13 cellular contexts compared by ENCODE assay signal in genomic region chr19:51799998-51800848, GRCh38. TPM values are rescaled to one million over a fixed set of nuclear protein-coding genes. Genes with fewer than 3 reads are reported as not detected.
DNase-seq lines count a peak whose midpoint lies in the region; ATAC-seq and TF ChIP-seq lines count a peak whose summit lies in the region.
"Had no signal": no experiment of that assay in that cellular context is flagged by ENCODE, and none has a peak within 500 bp of the region (broad histone marks: within the 10 kb centered on the region; RNA-seq: fewer than 3 reads in every experiment).

No MANE protein-coding gene starts in this region.

- H3K36me3 ChIP-seq in brain microvascular endothelial cell (replicated peaks), result no peaks in the 10 kb centered on the region
- no peaks in the 10 kb centered on the region for H3K36me3 ChIP-seq in skeletal muscle tissue (ENCODE audit: control insufficient read depth in 3 of 3, insufficient read depth in 3 of 3, low read length in 3 of 3)

- H3K9me3 Mint-ChIP-seq in immature natural killer cell, result peaks cover 0 to 6% (median 0%) of the 10 kb centered on the region in 6 donors

- H3K27ac ChIP-seq in brain microvascular endothelial cell (peak overlapping the region; percentile 70), right cardiac atrium (ENCODE audit: low read length) (peak overlapping the region; percentile 97), skeletal muscle tissue (ENCODE audit: low read depth, low read length) (peak overlapping the region; percentile 77), substantia nigra (ENCODE audit: low read depth, low read length, poor library complexity, severe bottlenecking) (no peak overlapping the region)

- no peak overlapping the region for H3K4me3 Mint-ChIP-seq in immature natural killer cell
- H3K4me3 Mint-ChIP-seq: naive B cell, T-helper 17 cell had no signal

- peaks cover 0 to 12% (median 1%) of the 10 kb centered on the region in 3 donors for H3K27me3 Mint-ChIP-seq in immature natural killer cell (ENCODE audit: low read depth in 3 of 3)

- ATAC-seq in right cardiac atrium, result peak; percentile 87
- ATAC-seq: T-helper 17 cell had no signal

- no peaks in the 10 kb centered on the region for H3K4me1 Mint-ChIP-seq in immature natural killer cell
- H3K4me1 Mint-ChIP-seq: T-helper 17 cell had no signal

- no peaks in the 10 kb centered on the region for H3K9me3 ChIP-seq in right cardiac atrium (ENCODE audit: control insufficient read depth, low read length)
- H3K9me3 ChIP-seq in skeletal muscle tissue (ENCODE audit: control insufficient read depth in 3 of 3, low read length in 3 of 3), result no peaks in the 10 kb centered on the region

- peaks cover 0 to 4% (median 3%) of the 10 kb centered on the region in 3 donors for H3K36me3 Mint-ChIP-seq in immature natural killer cell

- no peak overlapping the region for H3K9ac ChIP-seq in skeletal muscle tissue (ENCODE audit: low read depth in 1 of 3, low read length in 3 of 3)

- H3K27ac Mint-ChIP-seq in immature natural killer cell, result no peak overlapping the region
- H3K27ac Mint-ChIP-seq: naive B cell, T-helper 17 cell had no signal

- peak; percentile 17 for DNase-seq in EL
- peak; percentile 56 for DNase-seq in brain microvascular endothelial cell
- DNase-seq in right cardiac atrium, result peak; percentile 92 to 97 (median 93)
- no peak for DNase-seq in activated CD8-positive, alpha-beta memory T cell treated with anti-CD3 and anti-CD28 coated beads, Interleukin-2, amount 50 U/mL, for 48 hours
- DNase-seq in NCI-H82 (lab: John Stamatoyannopoulos, UW), result no peak
- DNase-seq in substantia nigra (lab: John Stamatoyannopoulos, UW), result no peak
- no peak for DNase-seq in immature natural killer cell
- DNase-seq: activated CD8-positive, alpha-beta memory T cell treated with anti-CD3 and anti-CD28 coated beads, Interleukin-2, amount 50 U/mL, for 4 hours; glutamatergic neuron; naive B cell; T-helper 17 cell had no signal

- no peaks in the 10 kb centered on the region for H3K27me3 ChIP-seq in brain microvascular endothelial cell (replicated peaks)
- H3K27me3 ChIP-seq in right cardiac atrium (ENCODE audit: control insufficient read depth, insufficient read depth), result no peaks in the 10 kb centered on the region
- H3K27me3 ChIP-seq in skeletal muscle tissue (ENCODE audit: control insufficient read depth in 3 of 3, insufficient read depth in 3 of 3, low read length in 3 of 3), result peaks cover 0 to 2% (median 0%) of the 10 kb centered on the region in 3 donors

- H3K4me3 ChIP-seq in brain microvascular endothelial cell (ENCODE audit: low read depth, low read length) (no peak overlapping the region), right cardiac atrium (ENCODE audit: low read length) (no peak overlapping the region), skeletal muscle tissue (ENCODE audit: low read length in 3 of 3) (peak overlapping the region in 1 of 3 donors; percentile 41)

- intact Hi-C loops in right cardiac atrium (cut with DNase I), result loop anchor here in 1 of 4 donors (10.0 kb wide), 1 partner anchor 115 kb away; no protein-coding TSS in a partner anchor

- H3K4me1 ChIP-seq in right cardiac atrium (ENCODE audit: control insufficient read depth, insufficient read depth, low read length) (peaks cover 6% of the 10 kb centered on the region), skeletal muscle tissue (ENCODE audit: control insufficient read depth in 3 of 3, insufficient read depth in 3 of 3, low read length in 3 of 3) (peaks cover 0 to 12% (median 5%) of the 10 kb centered on the region in 3 donors)

- TF ChIP-seq CTCF in brain microvascular endothelial cell (IDR thresholded peaks at IDR 0.05; ENCODE audit: low read depth, low read length, missing control alignments), result no peak

- in situ Hi-C loops in brain microvascular endothelial cell (cut with HindIII; ENCODE audit: low pct_ligation_motif_present, low sequenced_read_pairs), result no loop called here

- WGBS in right cardiac atrium, result 28% methylated on average over 14 of the region's 14 CpGs

RNA-seq across cellular contexts. Expression of gene FPR3, which starts 5.3 kb away (rescaled TPM):
- 10 to 100 TPM in 1 of 4 donors, 1 to 10 TPM in 3; 4.2 to 11.8 (median 7.8) TPM for total RNA-seq in right cardiac atrium
- polyA plus RNA-seq in right cardiac atrium, result 1.6 TPM
- 0.52 TPM for total RNA-seq in skeletal muscle tissue
- not detected for polyA plus RNA-seq in immature natural killer cell
- total RNA-seq: T-helper 17 cell had no signal
- polyA plus RNA-seq: BJ had no signal

RNA-seq across cellular contexts. Expression of gene FPR2, which starts 39.2 kb away (rescaled TPM):
- total RNA-seq in right cardiac atrium (1 to 10 TPM in 2 of 4 donors, under 1 TPM in 2; 0.42 to 1.4 (median 1.0) TPM), skeletal muscle tissue (4.2 TPM)
- polyA plus RNA-seq in right cardiac atrium (0.09 TPM), immature natural killer cell (not detected)
- polyA plus RNA-seq: BJ had no signal

RNA-seq across cellular contexts. Expression of gene FPR1, which starts 48.5 kb away (rescaled TPM):
- total RNA-seq in right cardiac atrium (10 to 100 TPM in 1 of 4 donors, 1 to 10 TPM in 3; 3.6 to 15.1 (median 7.0) TPM), skeletal muscle tissue (7.8 TPM)
- polyA plus RNA-seq in right cardiac atrium (0.97 TPM), immature natural killer cell (1 to 10 TPM; 1.8 to 6.9 (median 1.8) TPM)
- polyA plus RNA-seq: BJ had no signal

Comparison
In these comparisons a context has a peak if more than half of its experiments do, and no peak if none do; other contexts are left out.
1. DNase-seq: peak in EL (single experiment), brain microvascular endothelial cell (single experiment) and right cardiac atrium (3 of 3); none in activated CD8-positive, alpha-beta memory T cell treated with anti-CD3 and anti-CD28 coated beads, Interleukin-2, amount 50 U/mL, for 48 hours (single experiment), NCI-H82 (single experiment), substantia nigra (0 of 49) and immature natural killer cell (0 of 3).